ENCODE assay signal across 28 cellular contexts in genomic region chr3:127773752-127774395, GRCh38. TPM values are rescaled to one million over a fixed set of nuclear protein-coding genes. Genes with fewer than 3 reads are reported as not detected.
A peak's percentile ranks its signal among the peaks of the same experiment; 100 is the strongest.
DNase-seq lines count a peak whose midpoint lies in the region; ATAC-seq, FAIRE-seq and TF ChIP-seq lines count a peak whose summit lies in the region.
"Had no signal": no experiment of that assay in that cellular context is flagged by ENCODE, and none has a peak within 500 bp of the region (broad histone marks: within the 10 kb centered on the region; RNA-seq: fewer than 3 reads in every experiment).

No MANE protein-coding gene starts in this region.

- H4K20me1 ChIP-seq in OCI-LY3 (ENCODE audit: insufficient read depth, low read length) (no peaks in the 10 kb centered on the region), HepG2 (ENCODE audit: insufficient read depth, low read length) (no peaks in the 10 kb centered on the region)

- CTCF ChIA-PET in HepG2 (lab: Yijun Ruan, JAX; ENCODE audit: low intra/inter-chr PET ratio, low total read pairs) = no interaction called here

- intact Hi-C loops in CD14-positive monocyte (cut with micrococcal nuclease) (loop anchor here in 1 of 2 donors (5.0 to 10.0 kb wide), 2 partner anchors 37 to 51 kb away; partner anchors contain the start of gene MGLL), HepG2 (cut with micrococcal nuclease; ENCODE audit: unreplicated experiment) (no loop called here), spleen (cut with DNase I; ENCODE audit: low total_unique reads) (no loop called here)
- intact Hi-C loops in activated T-helper 1 cell treated with anti-CD3 and anti-CD28 coated beads, Interleukin-12 subunit alpha, Interleukin-12 subunit beta, Interleukin-2, Interleukin-4 antibody, amounts not matched to agents 30 ng/mL and 10 ng/mL and 1 ng/mL, durations not matched to agents 14 hours and 24 hours and 36 hours (cut with micrococcal nuclease) = no loop called here

- TF ChIP-seq CTCF in CD14-positive monocyte (IDR thresholded peaks at IDR 0.05) (no peak), OCI-LY3 (IDR thresholded peaks at IDR 0.05; ENCODE audit: low read depth, low read length) (no peak), HepG2 (CRISPR knock-in tag; IDR thresholded peaks at IDR 0.05) (no peak), spleen (IDR thresholded peaks at IDR 0.05 in 8 of 11, conservative IDR thresholded peaks at IDR 0.05 in 3 of 11) (no peak), tibial nerve (IDR thresholded peaks at IDR 0.05) (no peak)

- in situ Hi-C loops in HepG2 (cut with HindIII; ENCODE audit: extremely low pct_ligation_motif_present, low pct_unique_long_range_greater_than_20kb) = no loop called here

- no peak overlapping the region for H3K4me3 Mint-ChIP-seq in CD14-positive monocyte
- H3K4me3 Mint-ChIP-seq in activated T-helper 1 cell treated with anti-CD3 and anti-CD28 coated beads, Interleukin-12 subunit alpha, Interleukin-12 subunit beta, Interleukin-2, Interleukin-4 antibody, amounts not matched to agents 30 ng/mL and 10 ng/mL and 1 ng/mL, durations not matched to agents 14 hours and 24 hours and 36 hours = no peak overlapping the region
- H3K4me3 Mint-ChIP-seq: activated T-cell treated with anti-CD3 and anti-CD28 coated beads, Interleukin-2, amount 50 U/mL, for 24 hours; endodermal cell; nephron progenitor cell; T-helper 1 cell treated with Interleukin-12 subunit alpha and Interleukin-12 subunit beta and Interleukin-4 antibody, amounts not matched to agents 30 μg/mL and 1 μg/mL, for 36 hours had no signal

- no peak for DNase-seq in CD14-positive monocyte (ENCODE audit: low spot score)
- DNase-seq in HepG2 (ENCODE audit: low spot score) = no peak
- peak; percentile 64 for DNase-seq in spleen
- DNase-seq in DMS53 treated with DMSO at 0.1 percent for 48 hours (lab: John Stamatoyannopoulos, UW; ENCODE audit: unreplicated experiment) = no peak
- no peak for DNase-seq in activated T-helper 1 cell treated with anti-CD3 and anti-CD28 coated beads, Interleukin-12 subunit alpha, Interleukin-12 subunit beta, Interleukin-2, Interleukin-4 antibody, amounts not matched to agents 30 ng/mL and 10 ng/mL and 1 ng/mL, durations not matched to agents 14 hours and 24 hours and 36 hours (ENCODE audit: low spot score)
- DNase-seq in tibial nerve (ENCODE audit: low spot score in 2 of 2) = no peak
- DNase-seq in NCI-H510A (lab: John Stamatoyannopoulos, UW) = no peak
- DNase-seq: activated CD4-positive, alpha-beta T cell treated with anti-CD3 and anti-CD28 coated beads for 1 hour; activated naive CD4-positive, alpha-beta T cell; activated T-cell treated with anti-CD3 and anti-CD28 coated beads, Interleukin-2, amount 50 U/mL, for 24 hours; cortex of kidney; endodermal cell; hypothalamus; left lung; midbrain; MM.1S; NCI-H2107; nephron progenitor cell; NK-92 treated with Interleukin-12 subunit alpha and Interleukin-12 subunit beta, amount 100 ng/mL, for 24 hours had no signal

- no peak for FAIRE-seq in HepG2 (lab: Jason Lieb, UNC)
- FAIRE-seq: D721Med, frontal cortex, RCC 7860 had no signal

- TF ChIP-seq RAD21 in HepG2 (CRISPR knock-in tag; IDR thresholded peaks at IDR 0.05) = no peak

- peaks cover 95% of the 10 kb centered on the region for H3K79me2 ChIP-seq in OCI-LY3 (ENCODE audit: low read length)
- H3K79me2 ChIP-seq in HepG2 (ENCODE audit: insufficient read depth, low read length) = no peaks in the 10 kb centered on the region

- H3K27me3 Mint-ChIP-seq in CD14-positive monocyte (ENCODE audit: low read depth in 3 of 3) = peaks cover 0 to 7% (median 0%) of the 10 kb centered on the region in 3 donors
- H3K27me3 Mint-ChIP-seq in activated T-helper 1 cell treated with anti-CD3 and anti-CD28 coated beads, Interleukin-12 subunit alpha, Interleukin-12 subunit beta, Interleukin-2, Interleukin-4 antibody, amounts not matched to agents 30 ng/mL and 10 ng/mL and 1 ng/mL, durations not matched to agents 14 hours and 24 hours and 36 hours (ENCODE audit: insufficient read depth) = peaks cover 2% of the 10 kb centered on the region
- H3K27me3 Mint-ChIP-seq: activated T-cell treated with anti-CD3 and anti-CD28 coated beads, Interleukin-2, amount 50 U/mL, for 24 hours had no signal

- peaks cover 88% of the 10 kb centered on the region for H3K4me1 Mint-ChIP-seq in CD14-positive monocyte
- H3K4me1 Mint-ChIP-seq in activated T-helper 1 cell treated with anti-CD3 and anti-CD28 coated beads, Interleukin-12 subunit alpha, Interleukin-12 subunit beta, Interleukin-2, Interleukin-4 antibody, amounts not matched to agents 30 ng/mL and 10 ng/mL and 1 ng/mL, durations not matched to agents 14 hours and 24 hours and 36 hours (ENCODE audit: low read depth) = peaks cover 13% of the 10 kb centered on the region
- H3K4me1 Mint-ChIP-seq: endodermal cell had no signal

- POLR2A ChIA-PET in HepG2 (lab: Yijun Ruan, JAX) = no interaction called here

- no peak for TF ChIP-seq POLR2A in HepG2 (IDR thresholded peaks at IDR 0.05; ENCODE audit: insufficient read depth in 1 of 2, low read depth in 2 of 2, low read length in 2 of 2)
- TF ChIP-seq POLR2A in spleen (IDR thresholded peaks at IDR 0.05) = no peak
- TF ChIP-seq POLR2A in tibial nerve (IDR thresholded peaks at IDR 0.05) = no peak

- H3K4me1 ChIP-seq in OCI-LY3 (ENCODE audit: low read length) (peaks cover 95% of the 10 kb centered on the region), HepG2 (ENCODE audit: insufficient read depth, low read length) (no peaks in the 10 kb centered on the region), spleen (peaks cover 14 to 89% (median 46%) of the 10 kb centered on the region in 6 donors), tibial nerve (peaks cover 0 to 45% (median 17%) of the 10 kb centered on the region in 4 donors)
- H3K4me1 ChIP-seq: prostate gland had no signal

- H3K9ac ChIP-seq in OCI-LY3 (ENCODE audit: low read length) (peak overlapping the region; percentile 78), HepG2 (ENCODE audit: insufficient read depth, low read depth, low read length) (no peak overlapping the region)

- H3K36me3 ChIP-seq in OCI-LY3 (replicated peaks; ENCODE audit: low read depth, low read length) = peaks cover 39% of the 10 kb centered on the region
- no peaks in the 10 kb centered on the region for H3K36me3 ChIP-seq in HepG2 (replicated peaks in 1 of 2; ENCODE audit: control insufficient read depth in 1 of 2, insufficient read depth in 2 of 2, low read length in 2 of 2)
- H3K36me3 ChIP-seq in spleen = no peaks in the 10 kb centered on the region
- H3K36me3 ChIP-seq in tibial nerve = peaks cover 0 to 10% (median 0%) of the 10 kb centered on the region in 3 donors
- H3K36me3 ChIP-seq: left lung, prostate gland had no signal

- no peak for TF ChIP-seq EP300 in HepG2 (IDR thresholded peaks at IDR 0.05; ENCODE audit: low read depth in 2 of 2, low read length in 2 of 2)
- no peak for TF ChIP-seq EP300 in HepG2 (CRISPR knock-in tag; IDR thresholded peaks at IDR 0.05; ENCODE audit: borderline replicate concordance)
- TF ChIP-seq EP300 in tibial nerve (IDR thresholded peaks at IDR 0.05) = no peak

- 17% methylated on average over 7 of the region's 8 CpGs for WGBS in HepG2 (ENCODE audit: low lambda C conversion rate)
- WGBS in spleen, 5 donors = 90 to 94% (median 90%) methylated on average over 8 of the region's 8 CpGs
- 89 to 92% methylated on average over 8 of the region's 8 CpGs for WGBS in tibial nerve, 2 donors

- H3K9me3 ChIP-seq in OCI-LY3 (ENCODE audit: insufficient read depth, low read length) (peaks cover 12% of the 10 kb centered on the region), HepG2 (ENCODE audit: low read length) (no peaks in the 10 kb centered on the region), spleen (peaks cover 0 to 8% (median 5%) of the 10 kb centered on the region in 8 donors), tibial nerve (peaks cover 0 to 5% (median 0%) of the 10 kb centered on the region in 4 donors)
- H3K9me3 ChIP-seq: left lung, prostate gland had no signal

- peaks cover 5% of the 10 kb centered on the region in 2 donors for H3K36me3 Mint-ChIP-seq in CD14-positive monocyte
- peaks cover 3% of the 10 kb centered on the region for H3K36me3 Mint-ChIP-seq in activated T-helper 1 cell treated with anti-CD3 and anti-CD28 coated beads, Interleukin-12 subunit alpha, Interleukin-12 subunit beta, Interleukin-2, Interleukin-4 antibody, amounts not matched to agents 30 ng/mL and 10 ng/mL and 1 ng/mL, durations not matched to agents 14 hours and 24 hours and 36 hours (ENCODE audit: low read depth)

- H3K27ac ChIP-seq in OCI-LY3 (ENCODE audit: low read length) = peak overlapping the region; percentile 99
- H3K27ac ChIP-seq in HepG2 (ENCODE audit: extremely low read length, insufficient read depth, low read length) = no peak overlapping the region
- peak overlapping the region in 1 of 8 donors; percentile 70 for H3K27ac ChIP-seq in spleen
- no peak overlapping the region for H3K27ac ChIP-seq in tibial nerve
- H3K27ac ChIP-seq: C4-2B, prostate gland had no signal

- no peak for ATAC-seq in HepG2
- ATAC-seq: HCT116, left lung had no signal

- BruUV-seq in HepG2 (replicated peaks; lab: Mats Ljungman, UMichigan) = no TSS peak

- H3K9me3 Mint-ChIP-seq in CD14-positive monocyte = peaks cover 0 to 5% (median 0%) of the 10 kb centered on the region in 7 donors
- peaks cover 11% of the 10 kb centered on the region for H3K9me3 Mint-ChIP-seq in activated T-helper 1 cell treated with anti-CD3 and anti-CD28 coated beads, Interleukin-12 subunit alpha, Interleukin-12 subunit beta, Interleukin-2, Interleukin-4 antibody, amounts not matched to agents 30 ng/mL and 10 ng/mL and 1 ng/mL, durations not matched to agents 14 hours and 24 hours and 36 hours

- H3K4me3 ChIP-seq in OCI-LY3 (ENCODE audit: low read length) (no peak overlapping the region), HepG2 (replicated peaks in 1 of 3; ENCODE audit: insufficient read depth in 1 of 3, low read depth in 2 of 3, low read length in 3 of 3) (no peak overlapping the region), spleen (no peak overlapping the region), tibial nerve (no peak overlapping the region)
- H3K4me3 ChIP-seq: esophagus muscularis mucosa, left lung, prostate gland had no signal

- peak overlapping the region; percentile 63; the same call in 1 of the 2 replicates for H3K4me2 ChIP-seq in OCI-LY3 (ENCODE audit: low read length)
- no peak overlapping the region for H3K4me2 ChIP-seq in HepG2 (ENCODE audit: low read depth, low read length)

- no peak overlapping the region for H2AFZ ChIP-seq in OCI-LY3 (ENCODE audit: low read depth, low read length)
- H2AFZ ChIP-seq in HepG2 (ENCODE audit: low read length) = no peak overlapping the region

- peak overlapping the region in 4 of 7 donors; percentile 13 to 54 (median 40) for H3K27ac Mint-ChIP-seq in CD14-positive monocyte
- no peak overlapping the region for H3K27ac Mint-ChIP-seq in activated T-helper 1 cell treated with anti-CD3 and anti-CD28 coated beads, Interleukin-12 subunit alpha, Interleukin-12 subunit beta, Interleukin-2, Interleukin-4 antibody, amounts not matched to agents 30 ng/mL and 10 ng/mL and 1 ng/mL, durations not matched to agents 14 hours and 24 hours and 36 hours
- H3K27ac Mint-ChIP-seq: activated T-cell treated with anti-CD3 and anti-CD28 coated beads, Interleukin-2, amount 50 U/mL, for 24 hours; endodermal cell; nephron progenitor cell; T-helper 1 cell treated with Interleukin-12 subunit alpha and Interleukin-12 subunit beta and Interleukin-4 antibody, amounts not matched to agents 30 μg/mL and 1 μg/mL, for 36 hours had no signal

- H3K27me3 ChIP-seq in OCI-LY3 (ENCODE audit: low read depth, low read length) (no peaks in the 10 kb centered on the region), HepG2 (ENCODE audit: control insufficient read depth in 1 of 2, insufficient read depth in 2 of 2, low read length in 2 of 2) (no peaks in the 10 kb centered on the region), spleen (replicated peaks in 1 of 7) (no peaks in the 10 kb centered on the region), tibial nerve (no peaks in the 10 kb centered on the region)
- H3K27me3 ChIP-seq: esophagus muscularis mucosa, left lung had no signal

RNA-seq across cellular contexts. Expression of gene MGLL, which starts 48.4 kb away (rescaled TPM):
- polyA plus RNA-seq in CD14-positive monocyte = 1 to 10 TPM; 4.4 to 10.0 TPM
- not detected in 2 replicates for total RNA-seq in HepG2 (2016; rRNA removed; fragmentation: Illumina TruSeq; extraction: Trizol)
- total RNA-seq in HepG2 (2016; cell fraction: cytosol; rRNA removed; fragmentation: Illumina TruSeq; extraction: Trizol; ENCODE audit: low read depth) = not detected in 2 replicates
- not detected in 2 replicates for total RNA-seq in HepG2 (2016; cell fraction: insoluble cytoplasmic fraction; rRNA removed; fragmentation: Illumina TruSeq; extraction: Trizol)
- not detected in 2 replicates for total RNA-seq in HepG2 (2016; cell fraction: membrane; rRNA removed; fragmentation: Illumina TruSeq; extraction: Trizol)
- total RNA-seq in HepG2 (2016; cell fraction: nucleus; rRNA removed; fragmentation: Illumina TruSeq; extraction: Trizol) = not detected in 2 replicates
- not detected in 2 replicates for polyA plus RNA-seq in HepG2 (2011; rRNA removed)
- 0.08 TPM in 1 of 2 replicates, not detected in the other for polyA plus RNA-seq in HepG2 (2011; cell fraction: cytosol; rRNA removed)
- 0.09 TPM in 1 of 2 replicates, not detected in the other for polyA plus RNA-seq in HepG2 (2011; cell fraction: nucleus; rRNA removed)
- polyA plus RNA-seq in HepG2 (2012) = 0.04 TPM in 1 of 2 replicates, not detected in the other
- not detected in 2 replicates for polyA plus RNA-seq in HepG2 (2016; cell fraction: cytosol; fragmentation: Illumina TruSeq; extraction: Trizol; ENCODE audit: low read depth)
- not detected in 2 replicates for polyA plus RNA-seq in HepG2 (2016; cell fraction: insoluble cytoplasmic fraction; fragmentation: Illumina TruSeq; extraction: Trizol; ENCODE audit: low read depth)
- polyA plus RNA-seq in HepG2 (2016; cell fraction: membrane; fragmentation: Illumina TruSeq; extraction: Trizol; ENCODE audit: low read depth) = not detected in 2 replicates
- not detected in 2 replicates for polyA plus RNA-seq in HepG2 (2016; cell fraction: nucleus; fragmentation: Illumina TruSeq; extraction: Trizol; ENCODE audit: insufficient read depth, low read depth)
- polyA minus RNA-seq in HepG2 (2011; rRNA and poly(A)+ RNA removed; ENCODE audit: low replicate concordance) = 47.9 TPM in 1 of 2 replicates, not detected in the other
- 0.26 TPM in 1 of 2 replicates, not detected in the other for polyA minus RNA-seq in HepG2 (2011; cell fraction: cytosol; rRNA and poly(A)+ RNA removed)
- polyA minus RNA-seq in HepG2 (2011; cell fraction: nucleus; rRNA and poly(A)+ RNA removed) = 0.12 and 0.52 TPM in 2 replicates
- 100 to 1,000 TPM in 3 of 7 donors, 10 to 100 TPM in 4; 47.6 to 134 (median 85.9) TPM for total RNA-seq in spleen
- 10 to 100 TPM; 11.0 to 47.2 (median 15.8) TPM for polyA plus RNA-seq in spleen
- 2.2 and 2.5 TPM in 2 replicates for total RNA-seq in activated T-helper 1 cell treated with anti-CD3 and anti-CD28 coated beads, Interleukin-12 subunit alpha, Interleukin-12 subunit beta, Interleukin-2, Interleukin-4 antibody, amounts not matched to agents 30 ng/mL and 10 ng/mL and 1 ng/mL, durations not matched to agents 14 hours and 24 hours and 36 hours
- total RNA-seq in tibial nerve = 10 to 100 TPM; 67.5 to 96.6 (median 86.1) TPM

Comparison
In these comparisons a context has a peak if more than half of its experiments do, and no peak if none do; other contexts are left out.
1. RNA of gene MGLL, which starts 48.4 kb away (total RNA-seq): 67.5 to 96.6 TPM in tibial nerve and 47.6 to 134 TPM in spleen; 2.2 to 2.5 TPM in activated T-helper 1 cell treated with anti-CD3 and anti-CD28 coated beads, Interleukin-12 subunit alpha, Interleukin-12 subunit beta, Interleukin-2, Interleukin-4 antibody, amounts not matched to agents 30 ng/mL and 10 ng/mL and 1 ng/mL, durations not matched to agents 14 hours and 24 hours and 36 hours and not detected in HepG2; every median in the first group is over 10 times any median in the second.